1 cellular context compared by ENCODE assay signal in the genomic region with DNA sequence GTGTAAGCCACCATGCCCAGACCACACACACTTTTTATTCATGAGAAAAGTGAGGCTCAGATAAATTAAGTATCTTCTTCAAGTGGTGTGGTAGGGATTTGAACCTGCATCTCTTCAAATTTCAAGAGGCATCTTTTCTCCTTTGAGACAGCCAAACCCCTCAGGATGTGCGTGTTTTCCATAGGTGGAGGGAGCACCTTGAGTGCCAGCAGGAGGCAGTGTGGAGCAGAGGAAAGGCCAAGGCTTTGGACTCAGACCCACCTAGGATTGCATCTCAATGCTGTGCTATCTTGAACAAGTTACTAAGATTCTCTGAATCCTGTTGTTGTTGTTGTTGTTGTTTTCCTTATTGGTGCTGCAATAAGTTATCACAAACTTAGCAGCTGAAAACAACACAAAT.
TF ChIP-seq lines count a peak whose summit lies in the region.

No MANE protein-coding gene starts in this region.

TF ChIP-seq in H1, 55 proteins besides CTCF, POLR2A, EP300 and RAD21:
- TF ChIP-seq BACH1 (IDR thresholded peaks at IDR 0.05; ENCODE audit: low read length): no peak
- peak; percentile 44; the same call in 1 of the 2 replicates for TF ChIP-seq KDM1A (IDR thresholded peaks at IDR 0.05; ENCODE audit: borderline replicate concordance, low read length)
